Comparison of ENCODE assay signal across 1 cellular context in genomic region chr14:73713804-73714655, GRCh38.
TF ChIP-seq lines count a peak whose summit lies in the region.

PNMA1 (minus strand) TSS chr14:73714384; CDS start chr14:73713639, 745 bp downstream.

TF ChIP-seq in K562, 482 proteins besides CTCF, POLR2A, EP300 and RAD21 (continued from another document and continues in another):
- TF ChIP-seq MNT (conservative IDR thresholded peaks at IDR 0.05) (peak; percentile 20 to 44; a peak in 2 of 4 replicates), ATF4 (CRISPR knock-in tag; IDR thresholded peaks at IDR 0.05) (no peak), HCFC1 (IDR thresholded peaks at IDR 0.05; ENCODE audit: low read depth, low read length) (0 out of 2 replicates have a peak, but pooled peaks have one; percentile 7), ASH1L (IDR thresholded peaks at IDR 0.05; ENCODE audit: borderline replicate concordance, low read depth, partially characterized antibody) (no peak), RAD51 (IDR thresholded peaks at IDR 0.05; ENCODE audit: borderline replicate concordance, low read depth) (no peak), PHF20 (IDR thresholded peaks at IDR 0.05; ENCODE audit: partially characterized antibody) (no peak), HNRNPK (IDR thresholded peaks at IDR 0.05; ENCODE audit: low read depth, low read length, poor library complexity, severe bottlenecking) (no peak), POLR2AphosphoS2 (IDR thresholded peaks at IDR 0.05; ENCODE audit: low read length) (peak; percentile 97), KDM5B (IDR thresholded peaks at IDR 0.05; ENCODE audit: insufficient replicate concordance, low read depth, low read length) (peak; percentile 51), ELK3 (CRISPR knock-in tag; IDR thresholded peaks at IDR 0.05) (no peak), ZBTB2 (IDR thresholded peaks at IDR 0.05) (no peak), ATF1 (CRISPR knock-in tag; IDR thresholded peaks at IDR 0.05) (peak; percentile 20; the same call in 1 of the 2 replicates), ATF1 (tag; IDR thresholded peaks at IDR 0.05) (peak; percentile 50; the same call in 1 of the 2 replicates), ZNF551 (CRISPR knock-in tag; IDR thresholded peaks at IDR 0.05) (no peak), ZNF449 (CRISPR knock-in tag; IDR thresholded peaks at IDR 0.05) (no peak), UBTF (IDR thresholded peaks at IDR 0.05; ENCODE audit: borderline replicate concordance in 1 of 2, low read depth in 2 of 2, low read length in 2 of 2) (peak; percentile 80 to 94; a peak in 3 of 4 replicates), TFAM (CRISPR knock-in tag; conservative IDR thresholded peaks at IDR 0.05) (no peak), SNRNP70 (optimal IDR thresholded peaks at IDR 0.05; ENCODE audit: low read depth, low read length) (no peak), TAF7 (tag; IDR thresholded peaks at IDR 0.05) (no peak), CC2D1A (IDR thresholded peaks at IDR 0.05) (no peak), CBX8 (IDR thresholded peaks at IDR 0.05; ENCODE audit: borderline replicate concordance, extremely low read depth, low read depth, low read length, poor library complexity, severe bottlenecking) (no peak), MXI1 (IDR thresholded peaks at IDR 0.05; ENCODE audit: low read depth, low read length) (peak; percentile 52; the same call in 1 of the 2 replicates), POLR2AphosphoS5 (IDR thresholded peaks at IDR 0.05; ENCODE audit: control insufficient read depth, insufficient read depth, low read depth, low read length) (peak; percentile 70), SMAD4 (CRISPR knock-in tag; conservative IDR thresholded peaks at IDR 0.05) (peak; percentile 52), HMG20B (CRISPR knock-in tag; IDR thresholded peaks at IDR 0.05) (no peak), KAT2B (IDR thresholded peaks at IDR 0.05; ENCODE audit: low read depth, low read length) (no peak), SMC3 (conservative IDR thresholded peaks at IDR 0.05; ENCODE audit: insufficient read depth, low read depth, low read length) (no peak), ZNF274 (IDR thresholded peaks at IDR 0.05; ENCODE audit: borderline replicate concordance, low read depth, low read length) (no peak), USF1 (CRISPR knock-in tag; IDR thresholded peaks at IDR 0.05) (peak; percentile 64), RERE (CRISPR knock-in tag; IDR thresholded peaks at IDR 0.05; ENCODE audit: borderline replicate concordance) (no peak), EP400 (IDR thresholded peaks at IDR 0.05) (peak; percentile 72; the same call in 1 of the 2 replicates), RREB1 (CRISPR knock-in tag; IDR thresholded peaks at IDR 0.05) (no peak), ETV6 (IDR thresholded peaks at IDR 0.05; ENCODE audit: borderline replicate concordance in 1 of 2, low read depth in 2 of 2, low read length in 1 of 2) (peak in 1 of 2 experiments; percentile 29; a peak in 1 of 4 replicates), ETV6 (CRISPR knock-in tag; IDR thresholded peaks at IDR 0.05; ENCODE audit: borderline replicate concordance) (no peak), BCOR (IDR thresholded peaks at IDR 0.05) (peak; percentile 42; the same call in 1 of the 2 replicates)
